ENCODE assay signal across 1 cellular context in the genomic region with DNA sequence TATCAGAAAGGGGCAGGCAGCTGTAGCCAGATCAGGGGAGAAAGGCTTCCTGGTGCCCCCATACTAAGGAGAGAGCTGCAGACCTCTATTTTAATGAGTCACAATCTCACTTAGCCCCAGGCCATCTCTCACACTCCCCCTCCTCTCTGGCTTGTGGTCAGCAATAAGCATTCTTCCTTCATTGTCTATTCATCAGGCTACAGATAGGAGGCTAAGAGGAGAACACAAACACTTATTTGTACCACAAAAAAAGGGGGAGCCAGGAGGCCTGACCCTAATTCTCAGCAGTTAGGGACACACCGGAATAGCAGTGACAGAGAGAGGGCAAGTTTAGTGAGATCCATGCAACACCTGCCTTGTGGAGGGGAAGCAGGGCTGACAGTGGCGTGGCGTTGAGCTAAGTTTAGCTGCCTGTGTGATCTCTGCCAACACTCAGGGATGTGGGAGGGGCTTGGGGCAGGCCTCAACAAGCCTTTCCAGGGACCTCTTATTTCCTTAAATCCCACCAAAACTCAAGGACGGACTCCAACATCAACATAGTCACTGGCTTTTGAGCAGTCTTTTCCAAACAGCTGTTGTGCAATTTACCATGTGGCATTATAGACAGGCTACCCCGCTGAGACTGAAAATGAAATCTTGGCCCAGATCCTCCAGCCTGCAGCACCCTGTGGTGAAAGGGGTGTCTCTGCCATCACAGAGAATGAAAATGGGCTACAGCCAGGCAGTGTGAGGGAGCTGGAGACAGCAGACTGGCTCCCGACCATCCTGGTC.
TF ChIP-seq lines count a peak whose summit lies in the region.

No MANE protein-coding gene starts in this region.

TF ChIP-seq in SK-N-SH treated with all-trans-retinoic acid at 6 μM for 48 hours, 23 proteins besides CTCF, POLR2A, EP300 and RAD21 (continued from another document):
- TF ChIP-seq BACH2 (CRISPR knock-in tag; IDR thresholded peaks at IDR 0.05; ENCODE audit: borderline replicate concordance) (no peak), TCF4 (CRISPR knock-in tag; IDR thresholded peaks at IDR 0.05; ENCODE audit: borderline replicate concordance) (no peak), ZFP3 (CRISPR knock-in tag; IDR thresholded peaks at IDR 0.05) (no peak)
- TF ChIP-seq, protein P1, sequence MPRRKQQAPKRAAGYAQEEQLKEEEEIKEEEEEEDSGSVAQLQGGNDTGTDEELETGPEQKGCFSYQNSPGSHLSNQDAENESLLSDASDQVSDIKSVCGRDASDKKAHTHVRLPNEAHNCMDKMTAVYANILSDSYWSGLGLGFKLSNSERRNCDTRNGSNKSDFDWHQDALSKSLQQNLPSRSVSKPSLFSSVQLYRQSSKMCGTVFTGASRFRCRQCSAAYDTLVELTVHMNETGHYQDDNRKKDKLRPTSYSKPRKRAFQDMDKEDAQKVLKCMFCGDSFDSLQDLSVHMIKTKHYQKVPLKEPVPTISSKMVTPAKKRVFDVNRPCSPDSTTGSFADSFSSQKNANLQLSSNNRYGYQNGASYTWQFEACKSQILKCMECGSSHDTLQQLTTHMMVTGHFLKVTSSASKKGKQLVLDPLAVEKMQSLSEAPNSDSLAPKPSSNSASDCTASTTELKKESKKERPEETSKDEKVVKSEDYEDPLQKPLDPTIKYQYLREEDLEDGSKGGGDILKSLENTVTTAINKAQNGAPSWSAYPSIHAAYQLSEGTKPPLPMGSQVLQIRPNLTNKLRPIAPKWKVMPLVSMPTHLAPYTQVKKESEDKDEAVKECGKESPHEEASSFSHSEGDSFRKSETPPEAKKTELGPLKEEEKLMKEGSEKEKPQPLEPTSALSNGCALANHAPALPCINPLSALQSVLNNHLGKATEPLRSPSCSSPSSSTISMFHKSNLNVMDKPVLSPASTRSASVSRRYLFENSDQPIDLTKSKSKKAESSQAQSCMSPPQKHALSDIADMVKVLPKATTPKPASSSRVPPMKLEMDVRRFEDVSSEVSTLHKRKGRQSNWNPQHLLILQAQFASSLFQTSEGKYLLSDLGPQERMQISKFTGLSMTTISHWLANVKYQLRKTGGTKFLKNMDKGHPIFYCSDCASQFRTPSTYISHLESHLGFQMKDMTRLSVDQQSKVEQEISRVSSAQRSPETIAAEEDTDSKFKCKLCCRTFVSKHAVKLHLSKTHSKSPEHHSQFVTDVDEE (CRISPR knock-in tag; IDR thresholded peaks at IDR 0.05), result no peak
